ENCODE assay signal across 2 cellular contexts in the genomic region with DNA sequence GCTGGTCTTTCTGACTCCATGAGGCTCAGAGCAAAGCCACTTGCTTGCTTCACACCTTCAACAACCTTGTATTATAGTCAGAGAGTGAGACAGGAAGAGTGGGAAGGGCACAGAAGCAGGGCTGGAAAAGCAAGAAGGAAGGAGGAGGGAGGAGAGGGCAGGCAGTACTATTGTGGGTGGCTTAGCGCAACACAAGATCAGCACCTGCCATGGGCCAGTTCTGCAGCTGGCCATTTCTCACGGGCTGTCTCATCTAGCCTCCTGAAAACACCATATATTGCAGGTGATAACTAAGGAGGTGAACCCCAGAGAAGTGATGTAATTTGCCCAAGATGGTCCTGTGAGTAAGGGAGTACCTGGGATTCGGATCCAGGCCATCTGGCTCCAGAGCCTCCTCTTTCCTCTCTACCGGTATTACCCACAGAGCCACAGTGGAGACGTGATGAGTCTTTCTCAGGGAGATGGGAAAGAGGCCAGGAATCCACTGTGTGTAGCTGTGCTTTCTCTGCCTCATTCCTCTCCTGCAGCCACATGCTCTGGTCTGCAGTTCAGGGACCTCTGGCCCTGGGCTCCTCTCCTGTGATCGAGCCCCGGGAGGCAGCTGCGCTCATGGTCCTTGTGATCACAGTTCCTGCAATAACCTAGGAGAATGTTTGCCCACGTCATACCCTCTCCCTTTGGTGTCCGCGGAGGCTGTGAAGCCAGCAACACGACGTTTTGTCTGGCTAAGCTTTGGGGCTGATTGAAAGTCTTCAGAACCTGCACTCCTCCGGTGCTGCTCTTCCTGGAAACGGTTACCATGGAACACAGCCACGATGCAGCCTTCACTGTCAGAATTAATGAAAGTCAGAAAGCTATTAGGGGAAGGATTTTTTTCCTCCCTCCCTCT.
TF ChIP-seq lines count a peak whose summit lies in the region.

No MANE protein-coding gene starts in this region.

TF ChIP-seq in SK-N-SH, 30 proteins besides CTCF, POLR2A, EP300 and RAD21 (continued from another document):
- TF ChIP-seq, protein P1, sequence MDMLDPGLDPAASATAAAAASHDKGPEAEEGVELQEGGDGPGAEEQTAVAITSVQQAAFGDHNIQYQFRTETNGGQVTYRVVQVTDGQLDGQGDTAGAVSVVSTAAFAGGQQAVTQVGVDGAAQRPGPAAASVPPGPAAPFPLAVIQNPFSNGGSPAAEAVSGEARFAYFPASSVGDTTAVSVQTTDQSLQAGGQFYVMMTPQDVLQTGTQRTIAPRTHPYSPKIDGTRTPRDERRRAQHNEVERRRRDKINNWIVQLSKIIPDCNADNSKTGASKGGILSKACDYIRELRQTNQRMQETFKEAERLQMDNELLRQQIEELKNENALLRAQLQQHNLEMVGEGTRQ (IDR thresholded peaks at IDR 0.05; ENCODE audit: borderline replicate concordance, low read depth, low read length) = no peak
- TF ChIP-seq SIN3A (IDR thresholded peaks at IDR 0.05; ENCODE audit: borderline replicate concordance, low read depth, low read length) (no peak), TCF12 (IDR thresholded peaks at IDR 0.05) (no peak)

TF ChIP-seq in SK-N-SH treated with all-trans-retinoic acid at 6 μM for 48 hours, 23 proteins besides CTCF, POLR2A, EP300 and RAD21 (continued from another document):
- TF ChIP-seq, protein P2, sequence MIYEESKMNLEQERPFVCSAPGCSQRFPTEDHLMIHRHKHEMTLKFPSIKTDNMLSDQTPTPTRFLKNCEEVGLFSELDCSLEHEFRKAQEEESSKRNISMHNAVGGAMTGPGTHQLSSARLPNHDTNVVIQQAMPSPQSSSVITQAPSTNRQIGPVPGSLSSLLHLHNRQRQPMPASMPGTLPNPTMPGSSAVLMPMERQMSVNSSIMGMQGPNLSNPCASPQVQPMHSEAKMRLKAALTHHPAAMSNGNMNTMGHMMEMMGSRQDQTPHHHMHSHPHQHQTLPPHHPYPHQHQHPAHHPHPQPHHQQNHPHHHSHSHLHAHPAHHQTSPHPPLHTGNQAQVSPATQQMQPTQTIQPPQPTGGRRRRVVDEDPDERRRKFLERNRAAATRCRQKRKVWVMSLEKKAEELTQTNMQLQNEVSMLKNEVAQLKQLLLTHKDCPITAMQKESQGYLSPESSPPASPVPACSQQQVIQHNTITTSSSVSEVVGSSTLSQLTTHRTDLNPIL (CRISPR knock-in tag; IDR thresholded peaks at IDR 0.05; ENCODE audit: low read depth) = no peak
- TF ChIP-seq ZNF70 (CRISPR knock-in tag; IDR thresholded peaks at IDR 0.05) (no peak), TCF4 (CRISPR knock-in tag; IDR thresholded peaks at IDR 0.05; ENCODE audit: borderline replicate concordance) (no peak), SNAI2 (CRISPR knock-in tag; IDR thresholded peaks at IDR 0.05) (no peak), RARB (CRISPR knock-in tag; IDR thresholded peaks at IDR 0.05) (no peak), ZNF565 (CRISPR knock-in tag; conservative IDR thresholded peaks at IDR 0.05; ENCODE audit: low read depth) (no peak), ZNF8 (CRISPR knock-in tag; IDR thresholded peaks at IDR 0.05) (no peak), BACH2 (CRISPR knock-in tag; IDR thresholded peaks at IDR 0.05; ENCODE audit: borderline replicate concordance) (no peak), GLIS3 (CRISPR knock-in tag; IDR thresholded peaks at IDR 0.05) (no peak), ESRRG (CRISPR knock-in tag; IDR thresholded peaks at IDR 0.05) (no peak)
- TF ChIP-seq, protein P3, sequence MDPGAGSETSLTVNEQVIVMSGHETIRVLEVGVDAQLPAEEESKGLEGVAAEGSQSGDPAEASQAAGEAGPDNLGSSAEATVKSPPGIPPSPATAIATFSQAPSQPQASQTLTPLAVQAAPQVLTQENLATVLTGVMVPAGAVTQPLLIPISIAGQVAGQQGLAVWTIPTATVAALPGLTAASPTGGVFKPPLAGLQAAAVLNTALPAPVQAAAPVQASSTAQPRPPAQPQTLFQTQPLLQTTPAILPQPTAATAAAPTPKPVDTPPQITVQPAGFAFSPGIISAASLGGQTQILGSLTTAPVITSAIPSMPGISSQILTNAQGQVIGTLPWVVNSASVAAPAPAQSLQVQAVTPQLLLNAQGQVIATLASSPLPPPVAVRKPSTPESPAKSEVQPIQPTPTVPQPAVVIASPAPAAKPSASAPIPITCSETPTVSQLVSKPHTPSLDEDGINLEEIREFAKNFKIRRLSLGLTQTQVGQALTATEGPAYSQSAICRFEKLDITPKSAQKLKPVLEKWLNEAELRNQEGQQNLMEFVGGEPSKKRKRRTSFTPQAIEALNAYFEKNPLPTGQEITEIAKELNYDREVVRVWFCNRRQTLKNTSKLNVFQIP (CRISPR knock-in tag; IDR thresholded peaks at IDR 0.05; ENCODE audit: borderline replicate concordance, low read depth) = no peak
- TF ChIP-seq, protein P4, sequence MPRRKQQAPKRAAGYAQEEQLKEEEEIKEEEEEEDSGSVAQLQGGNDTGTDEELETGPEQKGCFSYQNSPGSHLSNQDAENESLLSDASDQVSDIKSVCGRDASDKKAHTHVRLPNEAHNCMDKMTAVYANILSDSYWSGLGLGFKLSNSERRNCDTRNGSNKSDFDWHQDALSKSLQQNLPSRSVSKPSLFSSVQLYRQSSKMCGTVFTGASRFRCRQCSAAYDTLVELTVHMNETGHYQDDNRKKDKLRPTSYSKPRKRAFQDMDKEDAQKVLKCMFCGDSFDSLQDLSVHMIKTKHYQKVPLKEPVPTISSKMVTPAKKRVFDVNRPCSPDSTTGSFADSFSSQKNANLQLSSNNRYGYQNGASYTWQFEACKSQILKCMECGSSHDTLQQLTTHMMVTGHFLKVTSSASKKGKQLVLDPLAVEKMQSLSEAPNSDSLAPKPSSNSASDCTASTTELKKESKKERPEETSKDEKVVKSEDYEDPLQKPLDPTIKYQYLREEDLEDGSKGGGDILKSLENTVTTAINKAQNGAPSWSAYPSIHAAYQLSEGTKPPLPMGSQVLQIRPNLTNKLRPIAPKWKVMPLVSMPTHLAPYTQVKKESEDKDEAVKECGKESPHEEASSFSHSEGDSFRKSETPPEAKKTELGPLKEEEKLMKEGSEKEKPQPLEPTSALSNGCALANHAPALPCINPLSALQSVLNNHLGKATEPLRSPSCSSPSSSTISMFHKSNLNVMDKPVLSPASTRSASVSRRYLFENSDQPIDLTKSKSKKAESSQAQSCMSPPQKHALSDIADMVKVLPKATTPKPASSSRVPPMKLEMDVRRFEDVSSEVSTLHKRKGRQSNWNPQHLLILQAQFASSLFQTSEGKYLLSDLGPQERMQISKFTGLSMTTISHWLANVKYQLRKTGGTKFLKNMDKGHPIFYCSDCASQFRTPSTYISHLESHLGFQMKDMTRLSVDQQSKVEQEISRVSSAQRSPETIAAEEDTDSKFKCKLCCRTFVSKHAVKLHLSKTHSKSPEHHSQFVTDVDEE (CRISPR knock-in tag; IDR thresholded peaks at IDR 0.05) = no peak
- TF ChIP-seq, protein P5, sequence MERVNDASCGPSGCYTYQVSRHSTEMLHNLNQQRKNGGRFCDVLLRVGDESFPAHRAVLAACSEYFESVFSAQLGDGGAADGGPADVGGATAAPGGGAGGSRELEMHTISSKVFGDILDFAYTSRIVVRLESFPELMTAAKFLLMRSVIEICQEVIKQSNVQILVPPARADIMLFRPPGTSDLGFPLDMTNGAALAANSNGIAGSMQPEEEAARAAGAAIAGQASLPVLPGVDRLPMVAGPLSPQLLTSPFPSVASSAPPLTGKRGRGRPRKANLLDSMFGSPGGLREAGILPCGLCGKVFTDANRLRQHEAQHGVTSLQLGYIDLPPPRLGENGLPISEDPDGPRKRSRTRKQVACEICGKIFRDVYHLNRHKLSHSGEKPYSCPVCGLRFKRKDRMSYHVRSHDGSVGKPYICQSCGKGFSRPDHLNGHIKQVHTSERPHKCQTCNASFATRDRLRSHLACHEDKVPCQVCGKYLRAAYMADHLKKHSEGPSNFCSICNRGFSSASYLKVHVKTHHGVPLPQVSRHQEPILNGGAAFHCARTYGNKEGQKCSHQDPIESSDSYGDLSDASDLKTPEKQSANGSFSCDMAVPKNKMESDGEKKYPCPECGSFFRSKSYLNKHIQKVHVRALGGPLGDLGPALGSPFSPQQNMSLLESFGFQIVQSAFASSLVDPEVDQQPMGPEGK (CRISPR knock-in tag; IDR thresholded peaks at IDR 0.05; ENCODE audit: borderline replicate concordance) = no peak
TF ChIP-seq in SK-N-SH treated with all-trans-retinoic acid at 6 μM for 48 hours: peak in this region for 0.
